Comparison of ENCODE assay signal across 14 cellular contexts in the genomic region with DNA sequence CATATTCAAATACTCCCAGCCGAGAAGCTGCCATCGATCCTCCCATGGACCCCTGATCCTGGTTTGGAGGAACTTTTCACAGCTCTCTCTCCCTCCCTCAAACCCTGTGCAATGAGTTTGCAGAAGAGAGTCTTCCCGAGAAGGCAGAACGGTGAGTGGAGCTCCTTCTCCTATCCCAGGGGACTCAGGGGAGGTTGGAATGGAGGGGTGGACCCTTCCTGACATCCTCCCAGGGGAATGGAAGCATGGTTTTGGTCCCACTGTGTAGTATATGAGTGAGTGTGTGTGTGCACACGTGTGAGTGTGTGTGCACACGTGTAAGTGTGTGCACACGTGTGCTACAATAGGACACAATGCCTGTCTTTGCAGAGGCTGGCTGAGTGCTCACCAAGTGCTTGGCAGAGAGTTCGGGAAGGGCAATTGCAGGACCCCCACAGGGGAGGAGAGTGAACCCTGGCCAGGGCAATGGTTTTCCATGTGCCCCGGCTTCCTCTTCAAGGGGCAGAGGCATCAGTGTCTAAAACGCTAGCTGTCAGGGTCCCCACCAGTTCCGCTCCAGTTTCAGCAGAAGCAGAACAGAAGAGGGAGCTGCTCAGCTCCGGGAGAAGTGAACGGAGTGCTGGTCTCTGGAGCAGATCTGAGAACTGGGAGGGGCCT. TPM values are rescaled to one million over a fixed set of nuclear protein-coding genes. Genes with fewer than 3 reads are reported as not detected.
A peak's percentile ranks its signal among the peaks of the same experiment; 100 is the strongest.
DNase-seq lines count a peak whose midpoint lies in the region; ATAC-seq and TF ChIP-seq lines count a peak whose summit lies in the region.
"Had no signal": no experiment of that assay in that cellular context is flagged by ENCODE, and none has a peak within 500 bp of the region (broad histone marks: within the 10 kb centered on the region; RNA-seq: fewer than 3 reads in every experiment).

No MANE protein-coding gene starts in this region.

- ATAC-seq in GM18502 (IDR thresholded peaks at IDR 0.05; ENCODE audit: poor library complexity, unreplicated experiment) = no peak
- no peak for ATAC-seq in GM21447 (IDR thresholded peaks at IDR 0.05; ENCODE audit: unreplicated experiment)

- peak overlapping the region in 20 of 21 experiments; percentile 37 to 88 (median 72) for H3K27ac ChIP-seq in skin epidermis

- H3K27me3 ChIP-seq in H7 (ENCODE audit: control insufficient read depth, insufficient read depth, low read length) = no peaks in the 10 kb centered on the region

- no peaks in the 10 kb centered on the region for H3K36me3 ChIP-seq in H7 (replicated peaks; ENCODE audit: control insufficient read depth, insufficient read depth, low read length)

- H3K4me3 ChIP-seq in H7 (ENCODE audit: insufficient read depth, low read depth, low read length) = no peak overlapping the region
- peak overlapping the region in 1 of 2 donors; percentile 39 for H3K4me3 ChIP-seq in cardiac fibroblast (replicated peaks in 1 of 2; ENCODE audit: low read depth in 2 of 2, low read length in 2 of 2)
- peak overlapping the region in 6 of 7 experiments; percentile 3 to 32 (median 10) for H3K4me3 ChIP-seq in skin epidermis

- no peak for TF ChIP-seq CTCF in cardiac fibroblast (IDR thresholded peaks at IDR 0.05; ENCODE audit: low read depth, low read length)

- DNase-seq in H7 (peak; percentile 66), cardiac fibroblast (ENCODE audit: low read depth in 2 of 2) (peak; percentile 22 to 33), iPS-NIHi11 (ENCODE audit: low spot score) (peak; percentile 57), Ammon's horn (ENCODE audit: low spot score) (no peak), kidney tubule cell (ENCODE audit: low spot score) (no peak)
- DNase-seq: activated CD4-positive, alpha-beta memory T cell treated with anti-CD3 and anti-CD28 coated beads for 36 hours; activated naive CD4-positive, alpha-beta T cell treated with anti-CD3 and anti-CD28 coated beads, Interleukin-2, amount 50 U/mL, for 16 hours; effector CD4-positive, alpha-beta T cell; NCI-H510A treated with DMSO at 0.1 percent for 48 hours; stimulated activated CD4-positive, alpha-beta T cell treated with anti-CD3 and anti-CD28 coated beads, Interleukin-4, amount 100 ng/mL, for 24 hours had no signal

RNA-seq across cellular contexts. Expression of gene IL16, which starts 13.8 kb away (rescaled TPM):
- 1.4 TPM in 1 of 2 replicates, not detected in the other for total RNA-seq in H7 (2014; rRNA removed; shearing (Covaris generic))

RNA-seq across cellular contexts. Expression of gene CFAP161, which starts 48.8 kb away (rescaled TPM):
- 0.59 TPM in 1 of 2 replicates, not detected in the other for total RNA-seq in H7 (2014; rRNA removed; shearing (Covaris generic))
- total RNA-seq: activated CD4-positive, alpha-beta memory T cell treated with anti-CD3 and anti-CD28 coated beads for 36 hours; MCF 10A had no signal

Comparison
In these comparisons a context has a peak if more than half of its experiments do, and no peak if none do; other contexts are left out.
1. DNase-seq: peak in H7 (single experiment), cardiac fibroblast (2 of 2) and iPS-NIHi11 (single experiment); none in Ammon's horn (single experiment) and kidney tubule cell (single experiment).